Comparison of ENCODE assay signal across 2 cellular contexts in the genomic region with DNA sequence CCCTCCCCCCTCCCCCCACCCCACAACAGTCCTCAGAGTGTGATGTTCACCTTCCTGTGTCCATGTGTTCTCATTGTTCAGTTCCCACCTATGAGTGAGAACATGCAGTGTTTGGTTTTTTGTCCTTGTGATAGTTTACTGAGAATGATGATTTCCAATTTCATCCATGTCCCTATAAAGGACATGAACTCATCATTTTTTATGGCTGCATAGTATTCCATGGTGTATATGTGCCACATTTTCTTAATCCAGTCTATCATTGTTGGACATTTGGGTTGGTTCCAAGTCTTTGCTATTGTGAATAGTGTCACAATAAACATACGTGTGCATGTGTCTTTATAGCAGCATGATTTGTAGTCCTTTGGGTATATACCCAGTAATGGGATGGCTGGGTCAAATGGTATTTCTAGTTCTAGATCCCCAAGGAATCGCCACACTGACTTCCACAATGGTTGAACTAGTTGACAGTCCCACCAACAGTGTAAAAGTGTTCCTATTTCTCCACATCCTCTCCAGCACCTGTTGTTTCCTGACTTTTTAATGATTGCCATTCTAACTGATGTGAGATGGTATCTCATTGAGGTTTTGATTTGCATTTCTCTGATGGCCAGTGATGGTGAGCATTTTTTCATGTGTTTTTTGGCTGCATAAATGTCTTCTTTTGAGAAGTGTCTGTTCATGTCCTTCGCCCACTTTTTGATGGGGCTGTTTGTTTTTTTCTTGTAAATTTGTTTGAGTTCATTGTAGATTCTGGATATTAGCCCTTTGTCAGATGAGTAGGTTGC.
TF ChIP-seq lines count a peak whose summit lies in the region.

No MANE protein-coding gene starts in this region.

TF ChIP-seq in HEK293, 187 proteins besides CTCF, POLR2A, EP300 and RAD21 (continued from another document):
- TF ChIP-seq, protein P1, sequence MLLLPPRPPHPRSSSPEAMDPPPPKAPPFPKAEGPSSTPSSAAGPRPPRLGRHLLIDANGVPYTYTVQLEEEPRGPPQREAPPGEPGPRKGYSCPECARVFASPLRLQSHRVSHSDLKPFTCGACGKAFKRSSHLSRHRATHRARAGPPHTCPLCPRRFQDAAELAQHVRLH (tag by site-specific recombination; IDR thresholded peaks at IDR 0.05): peak; percentile 79; the same call in 1 of the 2 replicates
- TF ChIP-seq ZNF146 (tag by site-specific recombination; IDR thresholded peaks at IDR 0.05): peak; percentile 95

TF ChIP-seq in K562, 482 proteins besides CTCF, POLR2A, EP300 and RAD21 (continued from another document):
- TF ChIP-seq, protein P2, sequence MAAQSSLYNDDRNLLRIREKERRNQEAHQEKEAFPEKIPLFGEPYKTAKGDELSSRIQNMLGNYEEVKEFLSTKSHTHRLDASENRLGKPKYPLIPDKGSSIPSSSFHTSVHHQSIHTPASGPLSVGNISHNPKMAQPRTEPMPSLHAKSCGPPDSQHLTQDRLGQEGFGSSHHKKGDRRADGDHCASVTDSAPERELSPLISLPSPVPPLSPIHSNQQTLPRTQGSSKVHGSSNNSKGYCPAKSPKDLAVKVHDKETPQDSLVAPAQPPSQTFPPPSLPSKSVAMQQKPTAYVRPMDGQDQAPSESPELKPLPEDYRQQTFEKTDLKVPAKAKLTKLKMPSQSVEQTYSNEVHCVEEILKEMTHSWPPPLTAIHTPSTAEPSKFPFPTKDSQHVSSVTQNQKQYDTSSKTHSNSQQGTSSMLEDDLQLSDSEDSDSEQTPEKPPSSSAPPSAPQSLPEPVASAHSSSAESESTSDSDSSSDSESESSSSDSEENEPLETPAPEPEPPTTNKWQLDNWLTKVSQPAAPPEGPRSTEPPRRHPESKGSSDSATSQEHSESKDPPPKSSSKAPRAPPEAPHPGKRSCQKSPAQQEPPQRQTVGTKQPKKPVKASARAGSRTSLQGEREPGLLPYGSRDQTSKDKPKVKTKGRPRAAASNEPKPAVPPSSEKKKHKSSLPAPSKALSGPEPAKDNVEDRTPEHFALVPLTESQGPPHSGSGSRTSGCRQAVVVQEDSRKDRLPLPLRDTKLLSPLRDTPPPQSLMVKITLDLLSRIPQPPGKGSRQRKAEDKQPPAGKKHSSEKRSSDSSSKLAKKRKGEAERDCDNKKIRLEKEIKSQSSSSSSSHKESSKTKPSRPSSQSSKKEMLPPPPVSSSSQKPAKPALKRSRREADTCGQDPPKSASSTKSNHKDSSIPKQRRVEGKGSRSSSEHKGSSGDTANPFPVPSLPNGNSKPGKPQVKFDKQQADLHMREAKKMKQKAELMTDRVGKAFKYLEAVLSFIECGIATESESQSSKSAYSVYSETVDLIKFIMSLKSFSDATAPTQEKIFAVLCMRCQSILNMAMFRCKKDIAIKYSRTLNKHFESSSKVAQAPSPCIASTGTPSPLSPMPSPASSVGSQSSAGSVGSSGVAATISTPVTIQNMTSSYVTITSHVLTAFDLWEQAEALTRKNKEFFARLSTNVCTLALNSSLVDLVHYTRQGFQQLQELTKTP (IDR thresholded peaks at IDR 0.05; ENCODE audit: low read depth in 1 of 2, partially characterized antibody in 2 of 2): peak in 1 of 2 experiments; percentile 97
- 0 out of 2 replicates have a peak, but pooled peaks have one; percentile 40 for TF ChIP-seq BCOR (IDR thresholded peaks at IDR 0.05)
- TF ChIP-seq KDM1A (IDR thresholded peaks at IDR 0.05): peak in 1 of 2 experiments; percentile 22; a peak in 1 of 4 replicates
